ENCODE assay signal across 8 cellular contexts in genomic region chr21:30340714-30341573, GRCh38. TPM values are rescaled to one million over a fixed set of nuclear protein-coding genes. Genes with fewer than 3 reads are reported as not detected.
DNase-seq lines count a peak whose midpoint lies in the region; ATAC-seq and TF ChIP-seq lines count a peak whose summit lies in the region.

No MANE protein-coding gene starts in this region.

- peak; percentile 50 for ATAC-seq in esophagus mucosa
- no peak for ATAC-seq in GM21737 (IDR thresholded peaks at IDR 0.05; ENCODE audit: unreplicated experiment)

- H3K36me3 Mint-ChIP-seq in osteocyte (ENCODE audit: unreplicated experiment) = no peaks in the 10 kb centered on the region

- no peaks in the 10 kb centered on the region for H3K27me3 Mint-ChIP-seq in osteocyte (ENCODE audit: unreplicated experiment)

- DNase-seq in NCI-H510A treated with DMSO at 0.1 percent for 48 hours (lab: John Stamatoyannopoulos, UW) (peak; percentile 2), NCI-H510A (lab: John Stamatoyannopoulos, UW) (no peak), HuH-7.5 (ENCODE audit: low spot score) (peak; percentile 4), SKM-1 (lab: John Stamatoyannopoulos, UW; ENCODE audit: unreplicated experiment) (peak; percentile 4), osteocyte (ENCODE audit: extremely low spot score, unreplicated experiment) (no peak), glomerular visceral epithelial cell (ENCODE audit: extremely low spot score) (no peak)

- H3K9me3 Mint-ChIP-seq in osteocyte (ENCODE audit: unreplicated experiment) = peaks cover 5% of the 10 kb centered on the region

- no peak overlapping the region for H3K4me3 Mint-ChIP-seq in osteocyte (ENCODE audit: unreplicated experiment)

- peak; percentile 90 for TF ChIP-seq CTCF in osteocyte (IDR thresholded peaks at IDR 0.05)

- no peak overlapping the region for H3K27ac Mint-ChIP-seq in osteocyte (ENCODE audit: unreplicated experiment)

- H3K4me1 Mint-ChIP-seq in osteocyte (ENCODE audit: unreplicated experiment) = peaks cover 26% of the 10 kb centered on the region

RNA-seq across cellular contexts. Expression of gene KRTAP27-1, which starts 3.5 kb away (rescaled TPM):
- total RNA-seq in esophagus mucosa (not detected), osteocyte (not detected in 2 replicates)

RNA-seq across cellular contexts. Expression of gene KRTAP23-1, which starts 7.5 kb away (rescaled TPM):
- total RNA-seq in esophagus mucosa (not detected), osteocyte (not detected in 2 replicates)

RNA-seq across cellular contexts. Expression of gene KRTAP26-1, which starts 20.8 kb away (rescaled TPM):
- total RNA-seq in esophagus mucosa (not detected), osteocyte (not detected in 2 replicates)

RNA-seq across cellular contexts. Expression of gene KRTAP13-2, which starts 31.1 kb away (rescaled TPM):
- not detected for total RNA-seq in esophagus mucosa
- total RNA-seq in osteocyte = not detected in 2 replicates

RNA-seq across cellular contexts. Expression of gene KRTAP25-1, which starts 51.6 kb away (rescaled TPM):
- not detected for total RNA-seq in esophagus mucosa
- total RNA-seq in osteocyte = not detected in 2 replicates

Comparison
In these comparisons a context has a peak if more than half of its experiments do, and no peak if none do; other contexts are left out.
1. DNase-seq: peak in NCI-H510A treated with DMSO at 0.1 percent for 48 hours (single experiment), HuH-7.5 (single experiment) and SKM-1 (single experiment); none in NCI-H510A (single experiment), osteocyte (single experiment) and glomerular visceral epithelial cell (single experiment).